ENCODE assay signal across 20 cellular contexts in genomic region chr12:2451025-2451424, GRCh38.
"Had no signal": no experiment of that assay in that cellular context is flagged by ENCODE, and none has a peak within 500 bp of the region (broad histone marks: within the 10 kb centered on the region; RNA-seq: fewer than 3 reads in every experiment).

No MANE protein-coding gene starts in this region.

- H3K4me1 ChIP-seq: transverse colon had no signal

- ATAC-seq: activated CD4-positive, alpha-beta T cell treated with anti-CD3 and anti-CD28 coated beads for 36 hours; activated T-cell treated with anti-CD3 and anti-CD28 coated beads, Interleukin-2, amount 50 U/mL, for 72 hours; left lung; right cardiac atrium; stimulated activated memory B cell treated with anti-CD40 and anti-IgM and Interleukin-4, amounts not matched to agents 10 μg/mL and 1 μg/mL and 100 μg/mL, for 72 hours; T-cell had no signal

- H3K27me3 ChIP-seq: left lung, spleen, transverse colon had no signal

- H3K9me3 Mint-ChIP-seq: activated CD4-positive, alpha-beta memory T cell treated with anti-CD3 and anti-CD28 coated beads, Interleukin-2, amount 10 ng/mL, durations not matched to agents 7 days and 5 days; brain; endodermal cell; T-cell had no signal

- H3K27me3 Mint-ChIP-seq: activated CD4-positive, alpha-beta memory T cell treated with anti-CD3 and anti-CD28 coated beads, Interleukin-2, amount 10 ng/mL, durations not matched to agents 7 days and 5 days; activated CD4-positive, alpha-beta T cell treated with anti-CD3 and anti-CD28 coated beads for 36 hours; brain; stimulated activated memory B cell treated with anti-CD40 and anti-IgM and Interleukin-4, amounts not matched to agents 10 μg/mL and 1 μg/mL and 100 μg/mL, for 72 hours had no signal

- H3K9me3 ChIP-seq: left lung, spleen, transverse colon had no signal

- H3K4me1 Mint-ChIP-seq: activated CD4-positive, alpha-beta memory T cell treated with anti-CD3 and anti-CD28 coated beads, Interleukin-2, amount 10 ng/mL, durations not matched to agents 7 days and 5 days; activated CD4-positive, alpha-beta T cell treated with anti-CD3 and anti-CD28 coated beads for 36 hours; endodermal cell; stimulated activated memory B cell treated with anti-CD40 and anti-IgM and Interleukin-4, amounts not matched to agents 10 μg/mL and 1 μg/mL and 100 μg/mL, for 72 hours had no signal

- H3K4me3 Mint-ChIP-seq: activated CD4-positive, alpha-beta memory T cell treated with anti-CD3 and anti-CD28 coated beads, Interleukin-2, amount 10 ng/mL, durations not matched to agents 7 days and 5 days; activated CD4-positive, alpha-beta T cell treated with anti-CD3 and anti-CD28 coated beads for 36 hours; activated T-cell treated with anti-CD3 and anti-CD28 coated beads, Interleukin-2, amount 50 U/mL, for 72 hours; brain; endodermal cell; memory B cell; natural killer cell treated with Interleukin-12 subunit alpha and Interleukin-12 subunit beta and Interleukin-15 and Interleukin-18, amount 100 ng/mL, for 72 hours; stimulated activated memory B cell treated with anti-CD40 and anti-IgM and Interleukin-4, amounts not matched to agents 10 μg/mL and 1 μg/mL and 100 μg/mL, for 72 hours; T-cell had no signal

- H3K27ac ChIP-seq: left lung, spleen, transverse colon, VCaP had no signal

- H3K36me3 ChIP-seq: left lung, spleen, transverse colon had no signal

- DNase-seq: activated CD4-positive, alpha-beta memory T cell treated with anti-CD3 and anti-CD28 coated beads, Interleukin-2, amount 10 ng/mL, durations not matched to agents 7 days and 5 days; activated CD4-positive, alpha-beta T cell treated with anti-CD3 and anti-CD28 coated beads for 36 hours; activated gamma-delta T cell treated with Interleukin-2 at 50 U/mL for 16 hours; activated T-cell treated with anti-CD3 and anti-CD28 coated beads, Interleukin-2, amount 50 U/mL, for 72 hours; endodermal cell; erythroblast; left lung; nucleus accumbens; right cardiac atrium; spleen; stimulated activated CD4-positive, alpha-beta T cell treated with anti-CD3 and anti-CD28 coated beads, Interleukin-1b, Interleukin-23, amount 100 ng/mL, for 48 hours; T-cell; T1000; transverse colon had no signal

- H3K4me3 ChIP-seq: left lung, spleen, transverse colon had no signal

- H3K27ac Mint-ChIP-seq: activated CD4-positive, alpha-beta memory T cell treated with anti-CD3 and anti-CD28 coated beads, Interleukin-2, amount 10 ng/mL, durations not matched to agents 7 days and 5 days; activated CD4-positive, alpha-beta T cell treated with anti-CD3 and anti-CD28 coated beads for 36 hours; activated T-cell treated with anti-CD3 and anti-CD28 coated beads, Interleukin-2, amount 50 U/mL, for 72 hours; brain; endodermal cell; memory B cell; natural killer cell treated with Interleukin-12 subunit alpha and Interleukin-12 subunit beta and Interleukin-15 and Interleukin-18, amount 100 ng/mL, for 72 hours; progenitor cell of endocrine pancreas; stimulated activated memory B cell treated with anti-CD40 and anti-IgM and Interleukin-4, amounts not matched to agents 10 μg/mL and 1 μg/mL and 100 μg/mL, for 72 hours; T-cell had no signal

- H3K36me3 Mint-ChIP-seq: memory B cell; natural killer cell treated with Interleukin-12 subunit alpha and Interleukin-12 subunit beta and Interleukin-15 and Interleukin-18, amount 100 ng/mL, for 72 hours; stimulated activated memory B cell treated with anti-CD40 and anti-IgM and Interleukin-4, amounts not matched to agents 10 μg/mL and 1 μg/mL and 100 μg/mL, for 72 hours; T-cell had no signal
